Comparison of ENCODE assay signal across 20 cellular contexts in genomic region chr7:140972344-140972743, GRCh38.
"Had no signal": no experiment of that assay in that cellular context is flagged by ENCODE, and none has a peak within 500 bp of the region (broad histone marks: within the 10 kb centered on the region; RNA-seq: fewer than 3 reads in every experiment).

No MANE protein-coding gene starts in this region.

- H3K4me3 ChIP-seq: MG63, Peyer's patch, SJCRH30 had no signal

- H3K9me3 ChIP-seq: MG63, Peyer's patch, SJCRH30 had no signal

- H3K27ac ChIP-seq: Peyer's patch, SJCRH30 had no signal

- DNase-seq: IMR-90, Karpas-422, KG1, MG63, NCI-H1092, NCI-H1105 treated with DMSO at 0.1 percent for 48 hours, NCI-H1417 treated with DMSO at 0.1 percent for 48 hours, NCI-H146, NCI-H1930, NCI-H2081, NCI-H226, NCI-H446, NCI-H510A, NCI-H774, PC-3, Peyer's patch, SHP77 treated with DMSO at 0.1 percent for 48 hours had no signal

- ATAC-seq: PC-3, Right ventricle myocardium inferior, SK-N-SH treated with all-trans-retinoic acid at 6 μM for 48 hours had no signal

- H3K27me3 ChIP-seq: MG63, Peyer's patch, SJCRH30 had no signal

- H3K36me3 ChIP-seq: MG63, Peyer's patch, SJCRH30 had no signal
